In genomic region chr5:398475-399295, GRCh38 we compare ENCODE assay signal across 10 cellular contexts. TPM values are rescaled to one million over a fixed set of nuclear protein-coding genes. Genes with fewer than 3 reads are reported as not detected.
DNase-seq lines count a peak whose midpoint lies in the region; ATAC-seq and TF ChIP-seq lines count a peak whose summit lies in the region.
"Had no signal": no experiment of that assay in that cellular context is flagged by ENCODE, and none has a peak within 500 bp of the region (broad histone marks: within the 10 kb centered on the region; RNA-seq: fewer than 3 reads in every experiment).

No MANE protein-coding gene starts in this region.

- no peaks in the 10 kb centered on the region for H3K36me3 ChIP-seq in neural progenitor cell

- H3K4me2 ChIP-seq in H9 (ENCODE audit: insufficient read depth, insufficient read length, low read length), result no peak overlapping the region
- H3K4me2 ChIP-seq in neural progenitor cell, result no peak overlapping the region

- no peak overlapping the region for H2BK20ac ChIP-seq in H9 (ENCODE audit: low read depth, low read length, poor library complexity, severe bottlenecking)

- H3K18ac ChIP-seq in H9 (ENCODE audit: insufficient read length, low read depth, low read length), result peak overlapping the region; percentile 30

- H4K5ac ChIP-seq in H9 (ENCODE audit: insufficient read length, low read depth, low read length), result no peak overlapping the region

- H4K8ac ChIP-seq in H9 (replicated peaks; ENCODE audit: insufficient read length, low read depth, low read length), result no peak overlapping the region

- peak; percentile 30; the same call in 2 of the 3 replicates for TF ChIP-seq CTCF in H9 (conservative IDR thresholded peaks at IDR 0.05)
- TF ChIP-seq CTCF in neural progenitor cell (IDR thresholded peaks at IDR 0.05), result no peak

- no peaks in the 10 kb centered on the region for H3K4me1 ChIP-seq in H9 (ENCODE audit: insufficient read depth, low read length)
- peaks cover 10% of the 10 kb centered on the region for H3K4me1 ChIP-seq in neural progenitor cell

- no peak overlapping the region for H3K27ac ChIP-seq in H9 (ENCODE audit: insufficient read length, low read depth, low read length)
- no peak overlapping the region for H3K27ac ChIP-seq in neural progenitor cell
- H3K27ac ChIP-seq in substantia nigra (ENCODE audit: low read depth, low read length, poor library complexity, severe bottlenecking), result no peak overlapping the region

- H3K9ac ChIP-seq in H9 (ENCODE audit: extremely low read depth, insufficient read length, low read length), result no peak overlapping the region
- no peak overlapping the region for H3K9ac ChIP-seq in neural progenitor cell

- no peaks in the 10 kb centered on the region for H3K23me2 ChIP-seq in H9 (ENCODE audit: insufficient read length, low read depth, low read length, poor library complexity, severe bottlenecking)

- no peak overlapping the region for H2AK5ac ChIP-seq in H9 (ENCODE audit: insufficient read length, low read length)

- H3K9me3 Mint-ChIP-seq in H9, result peaks cover 0 to 5% of the 10 kb centered on the region in 2 experiments; a peak in 4 of 5 replicates
- peaks cover 3% of the 10 kb centered on the region for H3K9me3 Mint-ChIP-seq in neural progenitor cell
- H3K9me3 Mint-ChIP-seq: activated B cell treated with CpG ODN at 0.5 μM for 24 hours had no signal

- H3F3A ChIP-seq in neural progenitor cell (ENCODE audit: low read depth), result no peaks in the 10 kb centered on the region

- no peaks in the 10 kb centered on the region for H3K79me1 ChIP-seq in H9 (ENCODE audit: insufficient read depth, low read depth, low read length, poor library complexity, severe bottlenecking)

- H3K4ac ChIP-seq in H9 (ENCODE audit: low read depth, low read length), result peak overlapping the region; percentile 60; the same call in 1 of the 2 replicates

- ATAC-seq in HG03097 (IDR thresholded peaks at IDR 0.05; ENCODE audit: low FRiP score, unreplicated experiment), result no peak

- no peak overlapping the region for H2AFZ ChIP-seq in H9 (ENCODE audit: low read length)
- no peak overlapping the region for H2AFZ ChIP-seq in neural progenitor cell (replicated peaks)

- H3K36me3 Mint-ChIP-seq in H9 (ENCODE audit: insufficient read depth in 1 of 3, low read depth in 3 of 3) (peaks cover 0 to 8% (median 0%) of the 10 kb centered on the region in 3 experiments; a peak in 2 of 7 replicates), neural progenitor cell (no peaks in the 10 kb centered on the region)

- peak overlapping the region; percentile 82 for H4K91ac ChIP-seq in H9 (ENCODE audit: insufficient read length, low read depth, low read length)

- H2BK12ac ChIP-seq in H9 (ENCODE audit: insufficient read length, low read depth, low read length), result no peak overlapping the region

- H3K9me3 ChIP-seq in H9 (ENCODE audit: control insufficient read depth, low read depth, low read length) (no peaks in the 10 kb centered on the region), neural progenitor cell (ENCODE audit: low read depth) (no peaks in the 10 kb centered on the region)

- H4K20me1 ChIP-seq in H9 (ENCODE audit: control insufficient read depth, insufficient read depth, insufficient read length) (no peaks in the 10 kb centered on the region), neural progenitor cell (ENCODE audit: low read depth) (no peaks in the 10 kb centered on the region)

- H2BK15ac ChIP-seq in H9 (ENCODE audit: low read depth, low read length), result no peak overlapping the region

- H3K4me1 Mint-ChIP-seq in H9 (peaks cover 14 to 31% of the 10 kb centered on the region in 2 experiments), neural progenitor cell (peaks cover 22% of the 10 kb centered on the region)

- H3K14ac ChIP-seq in H9 (ENCODE audit: insufficient read depth, low read length), result 0 out of 2 replicates have a peak overlapping the region, but pooled peaks have one; percentile 89

- no peak overlapping the region for H2BK5ac ChIP-seq in H9 (ENCODE audit: insufficient read length, low read length)

- H3K56ac ChIP-seq in H9 (ENCODE audit: insufficient read length, low read depth, low read length), result no peak overlapping the region

- no peak overlapping the region for H2BK120ac ChIP-seq in H9 (ENCODE audit: low read depth, low read length, poor library complexity, severe bottlenecking)

- DNase-seq in NCI-H1092 treated with DMSO at 0.1 percent for 48 hours (lab: John Stamatoyannopoulos, UW), result peak; percentile 27
- no peak for DNase-seq in NCI-H1092 (lab: John Stamatoyannopoulos, UW)
- peak; percentile 48 for DNase-seq in H9
- DNase-seq in activated CD8-positive, alpha-beta memory T cell treated with anti-CD3 and anti-CD28 coated beads, Interleukin-2, amount 50 U/mL, for 48 hours, result peak; percentile 58
- no peak for DNase-seq in neural progenitor cell (ENCODE audit: low spot score)
- DNase-seq in substantia nigra (lab: John Stamatoyannopoulos, UW), result no peak
- DNase-seq in GF-D8 (lab: John Stamatoyannopoulos, UW), result no peak
- DNase-seq: activated B cell treated with CpG ODN at 0.5 μM for 24 hours, NCI-H524 treated with DMSO at 0.1 percent for 48 hours had no signal

- peaks cover 25% of the 10 kb centered on the region for H3K27me3 Mint-ChIP-seq in H9 (ENCODE audit: low read depth)
- H3K27me3 Mint-ChIP-seq in neural progenitor cell (ENCODE audit: insufficient read depth, low read depth), result peaks cover 8% of the 10 kb centered on the region

- no peak overlapping the region for H3K23ac ChIP-seq in H9 (ENCODE audit: insufficient read length, low read depth, low read length)

- no peaks in the 10 kb centered on the region for H3K79me2 ChIP-seq in H9 (ENCODE audit: insufficient read depth, low read length)
- H3K79me2 ChIP-seq in neural progenitor cell (ENCODE audit: low read depth), result no peaks in the 10 kb centered on the region

- no peak overlapping the region for H3K4me3 ChIP-seq in neural progenitor cell

- no peaks in the 10 kb centered on the region for H3K27me3 ChIP-seq in H9 (ENCODE audit: insufficient read depth, low read length)
- peaks cover 21% of the 10 kb centered on the region for H3K27me3 ChIP-seq in neural progenitor cell

- H3K27ac Mint-ChIP-seq in H9, result no peak overlapping the region
- H3K27ac Mint-ChIP-seq in neural progenitor cell, result peak overlapping the region; percentile 96

- H3T11ph ChIP-seq in H9 (ENCODE audit: low read length), result no peak overlapping the region

- no CpG with 5 or more reads among the region's 35 CpGs for WGBS in H9 (ENCODE audit: extremely low coverage, insufficient read length, low lambda C conversion rate)

- no peak overlapping the region; a peak in 1 of 5 replicates for H3K4me3 Mint-ChIP-seq in H9
- no peak overlapping the region for H3K4me3 Mint-ChIP-seq in neural progenitor cell

RNA-seq across cellular contexts. Expression of gene EXOC3, which starts 44.3 kb away (rescaled TPM):
- total RNA-seq in H9 (2021) (36.7 and 37.6 TPM in 2 replicates), neural progenitor cell (ENCODE audit: low replicate concordance) (19.2 and 37.6 TPM in 2 replicates)

Comparison
In these comparisons a context has a peak if more than half of its experiments do, and no peak if none do; other contexts are left out.
1. DNase-seq: peak in NCI-H1092 treated with DMSO at 0.1 percent for 48 hours (single experiment), H9 (single experiment) and activated CD8-positive, alpha-beta memory T cell treated with anti-CD3 and anti-CD28 coated beads, Interleukin-2, amount 50 U/mL, for 48 hours (single experiment); none in NCI-H1092 (single experiment), neural progenitor cell (single experiment), substantia nigra (0 of 49) and GF-D8 (single experiment).